In genomic region chr20:46680684-46681031, GRCh38 we compare ENCODE assay signal across 7 cellular contexts. TPM values are rescaled to one million over a fixed set of nuclear protein-coding genes. Genes with fewer than 3 reads are reported as not detected.
"Had no signal": no experiment of that assay in that cellular context is flagged by ENCODE, and none has a peak within 500 bp of the region (broad histone marks: within the 10 kb centered on the region; RNA-seq: fewer than 3 reads in every experiment).

No MANE protein-coding gene starts in this region.

- H3K9me3 Mint-ChIP-seq: HFFc6 had no signal

- H2AFZ ChIP-seq: GM23248 had no signal

- H3K27ac Mint-ChIP-seq: HFFc6 had no signal

- H3K9ac ChIP-seq: GM23248 had no signal

- H3K4me3 ChIP-seq: GM23248, HAP-1 had no signal

- DNase-seq: GOT3 had no signal

- H3K27ac ChIP-seq: GM23248, HL-60 had no signal

- H3K9me3 ChIP-seq: HAP-1 had no signal

- H3K4me3 Mint-ChIP-seq: HFFc6 had no signal

RNA-seq across cellular contexts. Expression of gene SLC13A3, which starts 29.4 kb away (rescaled TPM):
- total RNA-seq: H4, HT1080 had no signal
